Comparison of ENCODE assay signal across 1 cellular context in genomic region chr5:153516503-153516902, GRCh38.
TF ChIP-seq lines count a peak whose summit lies in the region.

No MANE protein-coding gene starts in this region.

TF ChIP-seq in IMR-90, 13 proteins besides CTCF, POLR2A, EP300 and RAD21:
- TF ChIP-seq RFX5 (IDR thresholded peaks at IDR 0.05; ENCODE audit: low read depth, low read length), result no peak
- no peak for TF ChIP-seq FOS (IDR thresholded peaks at IDR 0.05; ENCODE audit: low read depth, low read length)
- TF ChIP-seq SMC3 (IDR thresholded peaks at IDR 0.05; ENCODE audit: low read depth, low read length), result no peak
- no peak for TF ChIP-seq USF2 (IDR thresholded peaks at IDR 0.05; ENCODE audit: low read depth, low read length)
- no peak for TF ChIP-seq MAFK (IDR thresholded peaks at IDR 0.05; ENCODE audit: low read depth, low read length)
- TF ChIP-seq ELK1 (IDR thresholded peaks at IDR 0.05; ENCODE audit: borderline replicate concordance, low read depth, low read length), result no peak
- no peak for TF ChIP-seq MXI1 (IDR thresholded peaks at IDR 0.05; ENCODE audit: borderline replicate concordance, low read depth, low read length)
- no peak for TF ChIP-seq MAZ (IDR thresholded peaks at IDR 0.05; ENCODE audit: borderline replicate concordance, low read depth, low read length)
- TF ChIP-seq CEBPB (IDR thresholded peaks at IDR 0.05; ENCODE audit: low read depth, low read length), result no peak
